Comparison of ENCODE assay signal across 2 cellular contexts in the genomic region with DNA sequence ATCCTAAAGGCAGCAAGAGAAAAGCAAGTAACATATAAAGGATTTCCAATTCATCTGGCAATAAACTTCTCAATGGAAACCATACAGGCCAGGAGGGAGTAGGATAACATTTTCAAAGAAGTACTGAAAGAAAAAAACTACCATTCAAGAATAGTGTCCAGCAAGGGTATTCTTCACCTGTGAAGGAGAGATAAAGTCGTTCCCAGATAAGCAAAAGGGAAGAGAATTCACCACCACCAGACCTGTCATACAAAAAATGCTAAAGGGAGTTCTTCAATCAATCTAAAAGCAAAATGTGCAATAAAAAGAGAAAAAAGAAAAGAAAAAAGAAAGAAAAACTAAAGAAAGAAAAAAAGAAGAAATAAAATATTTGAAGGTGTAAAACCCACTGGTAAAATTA.
TF ChIP-seq lines count a peak whose summit lies in the region.

No MANE protein-coding gene starts in this region.

TF ChIP-seq in GM12878, 131 proteins besides CTCF, POLR2A, EP300 and RAD21:
- TF ChIP-seq RB1 (IDR thresholded peaks at IDR 0.05; ENCODE audit: borderline replicate concordance) = no peak
- no peak for TF ChIP-seq PAX8 (IDR thresholded peaks at IDR 0.05)
- no peak for TF ChIP-seq WRNIP1 (IDR thresholded peaks at IDR 0.05; ENCODE audit: borderline replicate concordance, low read depth, low read length)
- no peak for TF ChIP-seq HDAC2 (IDR thresholded peaks at IDR 0.05)
- TF ChIP-seq PBX3 (IDR thresholded peaks at IDR 0.05; ENCODE audit: insufficient replicate concordance, low read depth, low read length) = no peak

TF ChIP-seq in SK-N-SH treated with all-trans-retinoic acid at 6 μM for 48 hours, 23 proteins besides CTCF, POLR2A, EP300 and RAD21:
- no peak for TF ChIP-seq CSDC2 (CRISPR knock-in tag; IDR thresholded peaks at IDR 0.05)
